In the genomic region with DNA sequence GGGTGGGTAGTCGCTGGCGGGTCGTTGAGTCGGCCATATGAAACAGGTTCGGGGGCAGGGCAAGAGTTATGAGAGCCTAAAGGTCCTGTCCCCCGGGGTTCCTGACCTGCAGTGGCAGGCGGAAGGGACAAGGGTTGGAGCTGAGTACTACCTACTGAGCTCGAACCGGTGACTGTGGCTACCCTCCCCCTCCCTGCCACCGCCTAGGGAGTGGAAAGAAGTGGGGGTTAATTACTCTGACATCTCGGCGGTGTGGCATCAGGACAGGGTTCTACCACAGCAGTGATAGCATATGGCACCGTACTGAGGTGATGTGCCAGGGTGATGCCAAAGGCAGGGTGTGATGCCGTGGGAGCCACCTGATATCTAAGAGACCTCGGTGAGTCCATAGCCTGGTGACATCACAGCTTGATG, we compare ENCODE assay signal across 1 cellular context.
TF ChIP-seq lines count a peak whose summit lies in the region.

No MANE protein-coding gene starts in this region.

TF ChIP-seq in GM12878, 131 proteins besides CTCF, POLR2A, EP300 and RAD21 (continued from another document):
- no peak for TF ChIP-seq SIX5 (IDR thresholded peaks at IDR 0.05; ENCODE audit: low read depth, low read length, severe bottlenecking)
- TF ChIP-seq, protein P1, sequence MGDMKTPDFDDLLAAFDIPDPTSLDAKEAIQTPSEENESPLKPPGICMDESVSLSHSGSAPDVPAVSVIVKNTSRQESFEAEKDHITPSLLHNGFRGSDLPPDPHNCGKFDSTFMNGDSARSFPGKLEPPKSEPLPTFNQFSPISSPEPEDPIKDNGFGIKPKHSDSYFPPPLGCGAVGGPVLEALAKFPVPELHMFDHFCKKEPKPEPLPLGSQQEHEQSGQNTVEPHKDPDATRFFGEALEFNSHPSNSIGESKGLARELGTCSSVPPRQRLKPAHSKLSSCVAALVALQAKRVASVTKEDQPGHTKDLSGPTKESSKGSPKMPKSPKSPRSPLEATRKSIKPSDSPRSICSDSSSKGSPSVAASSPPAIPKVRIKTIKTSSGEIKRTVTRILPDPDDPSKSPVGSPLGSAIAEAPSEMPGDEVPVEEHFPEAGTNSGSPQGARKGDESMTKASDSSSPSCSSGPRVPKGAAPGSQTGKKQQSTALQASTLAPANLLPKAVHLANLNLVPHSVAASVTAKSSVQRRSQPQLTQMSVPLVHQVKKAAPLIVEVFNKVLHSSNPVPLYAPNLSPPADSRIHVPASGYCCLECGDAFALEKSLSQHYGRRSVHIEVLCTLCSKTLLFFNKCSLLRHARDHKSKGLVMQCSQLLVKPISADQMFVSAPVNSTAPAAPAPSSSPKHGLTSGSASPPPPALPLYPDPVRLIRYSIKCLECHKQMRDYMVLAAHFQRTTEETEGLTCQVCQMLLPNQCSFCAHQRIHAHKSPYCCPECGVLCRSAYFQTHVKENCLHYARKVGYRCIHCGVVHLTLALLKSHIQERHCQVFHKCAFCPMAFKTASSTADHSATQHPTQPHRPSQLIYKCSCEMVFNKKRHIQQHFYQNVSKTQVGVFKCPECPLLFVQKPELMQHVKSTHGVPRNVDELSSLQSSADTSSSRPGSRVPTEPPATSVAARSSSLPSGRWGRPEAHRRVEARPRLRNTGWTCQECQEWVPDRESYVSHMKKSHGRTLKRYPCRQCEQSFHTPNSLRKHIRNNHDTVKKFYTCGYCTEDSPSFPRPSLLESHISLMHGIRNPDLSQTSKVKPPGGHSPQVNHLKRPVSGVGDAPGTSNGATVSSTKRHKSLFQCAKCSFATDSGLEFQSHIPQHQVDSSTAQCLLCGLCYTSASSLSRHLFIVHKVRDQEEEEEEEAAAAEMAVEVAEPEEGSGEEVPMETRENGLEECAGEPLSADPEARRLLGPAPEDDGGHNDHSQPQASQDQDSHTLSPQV (IDR thresholded peaks at IDR 0.05): no peak
- TF ChIP-seq, protein P2, sequence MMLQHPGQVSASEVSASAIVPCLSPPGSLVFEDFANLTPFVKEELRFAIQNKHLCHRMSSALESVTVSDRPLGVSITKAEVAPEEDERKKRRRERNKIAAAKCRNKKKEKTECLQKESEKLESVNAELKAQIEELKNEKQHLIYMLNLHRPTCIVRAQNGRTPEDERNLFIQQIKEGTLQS (IDR thresholded peaks at IDR 0.05; ENCODE audit: borderline replicate concordance, extremely low read depth, low read depth, low read length): no peak
- TF ChIP-seq, protein P3, sequence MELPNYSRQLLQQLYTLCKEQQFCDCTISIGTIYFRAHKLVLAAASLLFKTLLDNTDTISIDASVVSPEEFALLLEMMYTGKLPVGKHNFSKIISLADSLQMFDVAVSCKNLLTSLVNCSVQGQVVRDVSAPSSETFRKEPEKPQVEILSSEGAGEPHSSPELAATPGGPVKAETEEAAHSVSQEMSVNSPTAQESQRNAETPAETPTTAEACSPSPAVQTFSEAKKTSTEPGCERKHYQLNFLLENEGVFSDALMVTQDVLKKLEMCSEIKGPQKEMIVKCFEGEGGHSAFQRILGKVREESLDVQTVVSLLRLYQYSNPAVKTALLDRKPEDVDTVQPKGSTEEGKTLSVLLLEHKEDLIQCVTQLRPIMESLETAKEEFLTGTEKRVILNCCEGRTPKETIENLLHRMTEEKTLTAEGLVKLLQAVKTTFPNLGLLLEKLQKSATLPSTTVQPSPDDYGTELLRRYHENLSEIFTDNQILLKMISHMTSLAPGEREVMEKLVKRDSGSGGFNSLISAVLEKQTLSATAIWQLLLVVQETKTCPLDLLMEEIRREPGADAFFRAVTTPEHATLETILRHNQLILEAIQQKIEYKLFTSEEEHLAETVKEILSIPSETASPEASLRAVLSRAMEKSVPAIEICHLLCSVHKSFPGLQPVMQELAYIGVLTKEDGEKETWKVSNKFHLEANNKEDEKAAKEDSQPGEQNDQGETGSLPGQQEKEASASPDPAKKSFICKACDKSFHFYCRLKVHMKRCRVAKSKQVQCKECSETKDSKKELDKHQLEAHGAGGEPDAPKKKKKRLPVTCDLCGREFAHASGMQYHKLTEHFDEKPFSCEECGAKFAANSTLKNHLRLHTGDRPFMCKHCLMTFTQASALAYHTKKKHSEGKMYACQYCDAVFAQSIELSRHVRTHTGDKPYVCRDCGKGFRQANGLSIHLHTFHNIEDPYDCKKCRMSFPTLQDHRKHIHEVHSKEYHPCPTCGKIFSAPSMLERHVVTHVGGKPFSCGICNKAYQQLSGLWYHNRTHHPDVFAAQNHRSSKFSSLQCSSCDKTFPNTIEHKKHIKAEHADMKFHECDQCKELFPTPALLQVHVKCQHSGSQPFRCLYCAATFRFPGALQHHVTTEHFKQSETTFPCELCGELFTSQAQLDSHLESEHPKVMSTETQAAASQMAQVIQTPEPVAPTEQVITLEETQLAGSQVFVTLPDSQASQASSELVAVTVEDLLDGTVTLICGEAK (IDR thresholded peaks at IDR 0.05; ENCODE audit: borderline replicate concordance): peak; percentile 54
- TF ChIP-seq, protein P4, sequence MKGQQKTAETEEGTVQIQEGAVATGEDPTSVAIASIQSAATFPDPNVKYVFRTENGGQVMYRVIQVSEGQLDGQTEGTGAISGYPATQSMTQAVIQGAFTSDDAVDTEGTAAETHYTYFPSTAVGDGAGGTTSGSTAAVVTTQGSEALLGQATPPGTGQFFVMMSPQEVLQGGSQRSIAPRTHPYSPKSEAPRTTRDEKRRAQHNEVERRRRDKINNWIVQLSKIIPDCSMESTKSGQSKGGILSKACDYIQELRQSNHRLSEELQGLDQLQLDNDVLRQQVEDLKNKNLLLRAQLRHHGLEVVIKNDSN (IDR thresholded peaks at IDR 0.05; ENCODE audit: borderline replicate concordance, extremely low read length, insufficient read depth, low read depth, low read length): no peak
- TF ChIP-seq, protein P5, sequence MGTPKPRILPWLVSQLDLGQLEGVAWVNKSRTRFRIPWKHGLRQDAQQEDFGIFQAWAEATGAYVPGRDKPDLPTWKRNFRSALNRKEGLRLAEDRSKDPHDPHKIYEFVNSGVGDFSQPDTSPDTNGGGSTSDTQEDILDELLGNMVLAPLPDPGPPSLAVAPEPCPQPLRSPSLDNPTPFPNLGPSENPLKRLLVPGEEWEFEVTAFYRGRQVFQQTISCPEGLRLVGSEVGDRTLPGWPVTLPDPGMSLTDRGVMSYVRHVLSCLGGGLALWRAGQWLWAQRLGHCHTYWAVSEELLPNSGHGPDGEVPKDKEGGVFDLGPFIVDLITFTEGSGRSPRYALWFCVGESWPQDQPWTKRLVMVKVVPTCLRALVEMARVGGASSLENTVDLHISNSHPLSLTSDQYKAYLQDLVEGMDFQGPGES (IDR thresholded peaks at IDR 0.05): no peak
- TF ChIP-seq POU2F2 (IDR thresholded peaks at IDR 0.05; ENCODE audit: borderline replicate concordance, low read depth, low read length): no peak
